Comparison of ENCODE assay signal across 8 cellular contexts in genomic region chr10:119341236-119342016, GRCh38.
DNase-seq lines count a peak whose midpoint lies in the region; ATAC-seq and TF ChIP-seq lines count a peak whose summit lies in the region.

No MANE protein-coding gene starts in this region.

- ATAC-seq in mucosa of descending colon = peak; percentile 46
- no peak for ATAC-seq in HG02884 (IDR thresholded peaks at IDR 0.05; ENCODE audit: unreplicated experiment)

- CTCF ChIA-PET in Calu3 (lab: Charles Lee) = no interaction called here

- no peak overlapping the region for H3K4me3 Mint-ChIP-seq in Calu3 (ENCODE audit: low read depth, unreplicated experiment)

- peak; percentile 18 for DNase-seq in Calu3
- DNase-seq in SW480 (ENCODE audit: low spot score) = peak; percentile 40
- DNase-seq in brain pericyte (ENCODE audit: low read depth, low spot score) = peak; percentile 74
- no peak for DNase-seq in mucosa of descending colon
- no peak for DNase-seq in transverse colon
- no peak for DNase-seq in central memory CD4-positive, alpha-beta T cell
- DNase-seq in effector CD8-positive, alpha-beta T cell (lab: John Stamatoyannopoulos, UW) = no peak

- TF ChIP-seq EP300 in transverse colon (IDR thresholded peaks at IDR 0.05; ENCODE audit: low read depth) = no peak

- TF ChIP-seq CTCF in Calu3 (IDR thresholded peaks at IDR 0.05; ENCODE audit: unreplicated experiment) (no peak), mucosa of descending colon (IDR thresholded peaks at IDR 0.05) (no peak), transverse colon (IDR thresholded peaks at IDR 0.05) (no peak)

- 80 to 85% methylated on average over 1 to 11 of the region's 11 CpGs for WGBS in transverse colon (ENCODE audit: low coverage in 1 of 2), 2 donors

- H3K4me3 ChIP-seq in mucosa of descending colon = no peak overlapping the region
- no peak overlapping the region for H3K4me3 ChIP-seq in transverse colon

- H3K27me3 ChIP-seq in transverse colon = no peaks in the 10 kb centered on the region

- BruUV-seq in Calu3 (replicated peaks; lab: Mats Ljungman, UMichigan) = no TSS peak

- no peak for TF ChIP-seq POLR2A in transverse colon (IDR thresholded peaks at IDR 0.05)

- H3K4me1 Mint-ChIP-seq in Calu3 (ENCODE audit: low read depth, unreplicated experiment) = no peaks in the 10 kb centered on the region

- H3K4me1 ChIP-seq in mucosa of descending colon (ENCODE audit: low read depth) (no peaks in the 10 kb centered on the region), transverse colon (peaks cover 0 to 23% (median 12%) of the 10 kb centered on the region in 4 donors)

- intact Hi-C loops in Calu3 (cut with micrococcal nuclease; ENCODE audit: unreplicated experiment) = no loop called here
- intact Hi-C loops in mucosa of descending colon (cut with DNase I, micrococcal nuclease) = no loop called here
- intact Hi-C loops in transverse colon (cut with DNase I; ENCODE audit: low total_unique reads) = no loop called here

- no peaks in the 10 kb centered on the region for H3K9me3 ChIP-seq in mucosa of descending colon
- no peaks in the 10 kb centered on the region for H3K9me3 ChIP-seq in transverse colon

- H3K9me3 Mint-ChIP-seq in Calu3 (ENCODE audit: low read depth, unreplicated experiment) = no peaks in the 10 kb centered on the region

- no peaks in the 10 kb centered on the region for H3K36me3 Mint-ChIP-seq in Calu3 (ENCODE audit: insufficient read depth, unreplicated experiment)

- H3K36me3 ChIP-seq in mucosa of descending colon (ENCODE audit: low read depth) (no peaks in the 10 kb centered on the region), transverse colon (no peaks in the 10 kb centered on the region)

- in situ Hi-C loops in transverse colon (cut with MboI; ENCODE audit: low pct_ligation_motif_present in 1 of 4, low pct_unique_long_range_greater_than_20kb in 1 of 4, low sequenced_read_pairs in 3 of 4) = no loop called here

- no peak overlapping the region for H3K27ac Mint-ChIP-seq in Calu3 (ENCODE audit: unreplicated experiment)

- peak overlapping the region; percentile 44 to 69 (median 65) for H3K27ac ChIP-seq in transverse colon

- H3K27me3 Mint-ChIP-seq in Calu3 (ENCODE audit: unreplicated experiment) = peaks cover 15% of the 10 kb centered on the region

Comparison
In these comparisons a context has a peak if more than half of its experiments do, and no peak if none do; other contexts are left out.
1. DNase-seq: peak in Calu3 (single experiment), SW480 (single experiment) and brain pericyte (single experiment); none in mucosa of descending colon (0 of 3), transverse colon (single experiment), central memory CD4-positive, alpha-beta T cell (single experiment) and effector CD8-positive, alpha-beta T cell (single experiment).